In genomic region chr10:102024799-102025198, GRCh38 we compare ENCODE assay signal across 16 cellular contexts. TPM values are rescaled to one million over a fixed set of nuclear protein-coding genes. Genes with fewer than 3 reads are reported as not detected.
DNase-seq lines count a peak whose midpoint lies in the region; ATAC-seq lines count a peak whose summit lies in the region.
"Had no signal": no experiment of that assay in that cellular context is flagged by ENCODE, and none has a peak within 500 bp of the region (broad histone marks: within the 10 kb centered on the region; RNA-seq: fewer than 3 reads in every experiment).

No MANE protein-coding gene starts in this region.

- peaks cover 93% of the 10 kb centered on the region for H3K36me3 Mint-ChIP-seq in dendritic cell treated with granulocyte-macrophage colony-stimulating factor and Interleukin-4, amounts not matched to agents 40 ng/mL and 50 ng/mL, for 4 days (ENCODE audit: low read depth)
- peaks cover 79% of the 10 kb centered on the region for H3K36me3 Mint-ChIP-seq in stimulated activated effector memory CD8-positive, alpha-beta T cell treated with anti-CD3 and anti-CD28 coated beads, Interleukin-12 subunit alpha, Interleukin-12 subunit beta, amount 100 ng/mL, for 72 hours

- DNase-seq in KBM-7, result peak; percentile 65
- DNase-seq in NOMO-1 treated with dmso at 0.1 percent for 144 hours (lab: John Stamatoyannopoulos, UW; ENCODE audit: unreplicated experiment), result peak; percentile 70
- DNase-seq in stimulated activated effector memory CD8-positive, alpha-beta T cell treated with anti-CD3 and anti-CD28 coated beads, Interleukin-12 subunit alpha, Interleukin-12 subunit beta, amount 100 ng/mL, for 72 hours (ENCODE audit: low spot score in 2 of 2), result no peak
- DNase-seq in left cardiac atrium, result no peak
- DNase-seq in hepatic stellate cell (ENCODE audit: low spot score), result no peak
- DNase-seq: DMS 273 treated with DMSO at 0.1 percent for 48 hours; MM.1S; NCI-H146; NCI-H345; NCI-H526 treated with DMSO at 0.1 percent for 48 hours; NK-92 treated with Interleukin-12 subunit alpha and Interleukin-12 subunit beta, amount 100 ng/mL, for 24 hours; Peyer's patch; Right ventricle myocardium superior had no signal

- peaks cover 26% of the 10 kb centered on the region for H3K4me1 Mint-ChIP-seq in dendritic cell treated with granulocyte-macrophage colony-stimulating factor and Interleukin-4, amounts not matched to agents 40 ng/mL and 50 ng/mL, for 4 days (ENCODE audit: low read depth)
- H3K4me1 Mint-ChIP-seq in stimulated activated effector memory CD8-positive, alpha-beta T cell treated with anti-CD3 and anti-CD28 coated beads, Interleukin-12 subunit alpha, Interleukin-12 subunit beta, amount 100 ng/mL, for 72 hours, result no peaks in the 10 kb centered on the region

- H3K27ac Mint-ChIP-seq in dendritic cell treated with granulocyte-macrophage colony-stimulating factor and Interleukin-4, amounts not matched to agents 40 ng/mL and 50 ng/mL, for 4 days, result peak overlapping the region; percentile 74
- peak overlapping the region; percentile 40 for H3K27ac Mint-ChIP-seq in stimulated activated effector memory CD8-positive, alpha-beta T cell treated with anti-CD3 and anti-CD28 coated beads, Interleukin-12 subunit alpha, Interleukin-12 subunit beta, amount 100 ng/mL, for 72 hours

- no peak for ATAC-seq in stimulated activated effector memory CD8-positive, alpha-beta T cell treated with anti-CD3 and anti-CD28 coated beads, Interleukin-12 subunit alpha, Interleukin-12 subunit beta, amount 100 ng/mL, for 72 hours
- ATAC-seq in GM18907 (IDR thresholded peaks at IDR 0.05; ENCODE audit: unreplicated experiment) (no peak), left cardiac atrium (no peak)
- ATAC-seq: HepG2 had no signal

- intact Hi-C loops in dendritic cell treated with granulocyte-macrophage colony-stimulating factor and Interleukin-4, amounts not matched to agents 40 ng/mL and 50 ng/mL, for 4 days (cut with micrococcal nuclease), result no loop called here
- intact Hi-C loops in left cardiac atrium (cut with DNase I), result no loop called here

- H3K4me3 Mint-ChIP-seq in dendritic cell treated with granulocyte-macrophage colony-stimulating factor and Interleukin-4, amounts not matched to agents 40 ng/mL and 50 ng/mL, for 4 days, result no peak overlapping the region
- H3K4me3 Mint-ChIP-seq in stimulated activated effector memory CD8-positive, alpha-beta T cell treated with anti-CD3 and anti-CD28 coated beads, Interleukin-12 subunit alpha, Interleukin-12 subunit beta, amount 100 ng/mL, for 72 hours, result no peak overlapping the region

- no peaks in the 10 kb centered on the region for H3K27me3 Mint-ChIP-seq in dendritic cell treated with granulocyte-macrophage colony-stimulating factor and Interleukin-4, amounts not matched to agents 40 ng/mL and 50 ng/mL, for 4 days

- H3K9me3 Mint-ChIP-seq in dendritic cell treated with granulocyte-macrophage colony-stimulating factor and Interleukin-4, amounts not matched to agents 40 ng/mL and 50 ng/mL, for 4 days, result no peaks in the 10 kb centered on the region
- H3K9me3 Mint-ChIP-seq in stimulated activated effector memory CD8-positive, alpha-beta T cell treated with anti-CD3 and anti-CD28 coated beads, Interleukin-12 subunit alpha, Interleukin-12 subunit beta, amount 100 ng/mL, for 72 hours, result no peaks in the 10 kb centered on the region

- in situ Hi-C loops in KBM-7 (cut with MboI; ENCODE audit: low pct_unique_long_range_greater_than_20kb, low sequenced_read_pairs), result no loop called here

RNA-seq across cellular contexts. Expression of gene ARMH3, which starts 31.2 kb away (rescaled TPM):
- 10 to 100 TPM; 28.8 to 33.7 TPM for total RNA-seq in left cardiac atrium

RNA-seq across cellular contexts. Expression of gene HPS6, which starts 40.4 kb away (rescaled TPM):
- total RNA-seq in left cardiac atrium, result 10 to 100 TPM; 10.1 to 12.1 TPM

Comparison
In these comparisons a context has a peak if more than half of its experiments do, and no peak if none do; other contexts are left out.
1. DNase-seq: peak in KBM-7 (single experiment) and NOMO-1 treated with dmso at 0.1 percent for 144 hours (single experiment); none in stimulated activated effector memory CD8-positive, alpha-beta T cell treated with anti-CD3 and anti-CD28 coated beads, Interleukin-12 subunit alpha, Interleukin-12 subunit beta, amount 100 ng/mL, for 72 hours (0 of 2), left cardiac atrium (single experiment) and hepatic stellate cell (single experiment).